14 cellular contexts compared by ENCODE assay signal in the genomic region with DNA sequence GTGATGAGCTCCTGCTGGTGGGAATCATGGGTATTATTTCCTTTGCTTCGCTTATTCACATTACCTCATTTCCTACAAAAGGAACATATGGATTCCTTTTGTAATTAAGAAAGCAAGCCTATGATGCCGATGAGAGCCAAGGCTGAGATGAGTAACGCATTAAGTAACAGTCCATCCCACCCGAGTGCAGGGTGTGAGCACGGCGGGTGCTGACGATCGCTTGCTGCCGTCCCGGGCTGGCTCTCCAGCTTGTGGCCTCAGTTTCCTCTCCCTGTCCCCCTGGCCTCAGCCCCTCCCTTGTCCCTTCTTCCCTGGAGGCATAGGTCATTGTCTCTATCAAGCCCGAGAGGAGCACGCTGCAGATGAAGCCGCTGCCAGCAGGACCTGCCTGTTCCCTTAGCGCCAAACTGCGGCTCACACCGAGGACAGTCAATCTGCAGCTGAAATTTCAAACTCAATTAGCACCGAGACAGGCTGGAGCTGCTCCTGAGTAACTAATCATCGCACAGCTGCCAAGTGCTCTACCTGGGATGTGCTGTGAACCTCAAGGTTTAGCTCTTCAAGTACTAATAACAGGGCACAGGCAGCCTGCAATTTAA.
A peak's percentile ranks its signal among the peaks of the same experiment; 100 is the strongest.
DNase-seq lines count a peak whose midpoint lies in the region; ATAC-seq and TF ChIP-seq lines count a peak whose summit lies in the region.
"Had no signal": no experiment of that assay in that cellular context is flagged by ENCODE, and none has a peak within 500 bp of the region (broad histone marks: within the 10 kb centered on the region; RNA-seq: fewer than 3 reads in every experiment).

No MANE protein-coding gene starts in this region.

- H3K4me1 Mint-ChIP-seq in nephron progenitor cell (peaks cover 37% of the 10 kb centered on the region), HFFc6 (ENCODE audit: low read depth) (peaks cover 10% of the 10 kb centered on the region)
- H3K4me1 Mint-ChIP-seq: naive thymus-derived CD8-positive, alpha-beta T cell had no signal

- H3K9me3 Mint-ChIP-seq in nephron progenitor cell (no peaks in the 10 kb centered on the region), HFFc6 (no peaks in the 10 kb centered on the region)
- H3K9me3 Mint-ChIP-seq: activated T-cell treated with anti-CD3 and anti-CD28 coated beads, Interleukin-2, amount 50 U/mL, for 72 hours; CD8-positive, alpha-beta T cell; naive thymus-derived CD8-positive, alpha-beta T cell had no signal

- H3K27ac Mint-ChIP-seq in nephron progenitor cell = peak overlapping the region; percentile 85
- H3K27ac Mint-ChIP-seq in HFFc6 = no peak overlapping the region
- H3K27ac Mint-ChIP-seq: activated T-cell treated with anti-CD3 and anti-CD28 coated beads, Interleukin-2, amount 50 U/mL, for 72 hours; CD8-positive, alpha-beta T cell had no signal

- H3K36me3 Mint-ChIP-seq in nephron progenitor cell (ENCODE audit: low read depth) (peaks cover 13% of the 10 kb centered on the region), HFFc6 (ENCODE audit: low read depth) (peaks cover 5% of the 10 kb centered on the region)

- no peak for TF ChIP-seq CTCF in nephron progenitor cell (IDR thresholded peaks at IDR 0.05)
- no peak for TF ChIP-seq CTCF in HFFc6 (IDR thresholded peaks at IDR 0.05)

- intact Hi-C loops in left colon (cut with DNase I, micrococcal nuclease) = no loop called here

- peak; percentile 10 for DNase-seq in EH (ENCODE audit: low read depth)
- peak; percentile 26 for DNase-seq in NCI-H2107 (lab: John Stamatoyannopoulos, UW)
- DNase-seq in cerebellar cortex (ENCODE audit: low spot score) = peak; percentile 6
- no peak for DNase-seq in nephron progenitor cell
- no peak for DNase-seq in left colon
- no peak for DNase-seq in HFFc6
- DNase-seq: activated CD4-positive, alpha-beta T cell treated with anti-CD3 and anti-CD28 coated beads, Interleukin-2, amount 50 U/mL, for 1 hour; activated T-cell treated with anti-CD3 and anti-CD28 coated beads, Interleukin-2, amount 50 U/mL, for 72 hours; amniotic stem cell; CD8-positive, alpha-beta T cell; naive thymus-derived CD8-positive, alpha-beta T cell; stimulated activated naive CD8-positive, alpha-beta T cell treated with anti-CD3 and anti-CD28 coated beads, Interleukin-15, Interleukin-2, amounts not matched to agents 100 U/mL and 50 U/mL, for 24 hours; T1000 had no signal

- H3K4me3 Mint-ChIP-seq in nephron progenitor cell (peak overlapping the region; percentile 8), HFFc6 (no peak overlapping the region; the same call in 1 of the 2 replicates)
- H3K4me3 Mint-ChIP-seq: activated T-cell treated with anti-CD3 and anti-CD28 coated beads, Interleukin-2, amount 50 U/mL, for 72 hours; CD8-positive, alpha-beta T cell; naive thymus-derived CD8-positive, alpha-beta T cell had no signal

- H3K27me3 Mint-ChIP-seq in nephron progenitor cell (ENCODE audit: low read depth, poor library complexity) (peaks cover 7% of the 10 kb centered on the region), HFFc6 (ENCODE audit: insufficient read depth) (peaks cover 29% of the 10 kb centered on the region)
- H3K27me3 Mint-ChIP-seq: naive thymus-derived CD8-positive, alpha-beta T cell had no signal

- ATAC-seq in left colon = no peak
- no peak for ATAC-seq in HG03354 (IDR thresholded peaks at IDR 0.05; ENCODE audit: poor library complexity, severe bottlenecking, unreplicated experiment)
- ATAC-seq: activated T-cell treated with anti-CD3 and anti-CD28 coated beads, Interleukin-2, amount 50 U/mL, for 72 hours; CD8-positive, alpha-beta T cell; naive thymus-derived CD8-positive, alpha-beta T cell; stimulated activated naive CD8-positive, alpha-beta T cell treated with anti-CD3 and anti-CD28 coated beads, Interleukin-15, Interleukin-2, amounts not matched to agents 100 U/mL and 50 U/mL, for 24 hours had no signal

Comparison
In these comparisons a context has a peak if more than half of its experiments do, and no peak if none do; other contexts are left out.
1. DNase-seq: peak in EH (single experiment), NCI-H2107 (single experiment) and cerebellar cortex (single experiment); none in nephron progenitor cell (single experiment), left colon (0 of 2) and HFFc6 (single experiment).